Comparison of ENCODE assay signal across 24 cellular contexts in genomic region chr7:42573904-42574692, GRCh38.
DNase-seq lines count a peak whose midpoint lies in the region; ATAC-seq and TF ChIP-seq lines count a peak whose summit lies in the region.
"Had no signal": no experiment of that assay in that cellular context is flagged by ENCODE, and none has a peak within 500 bp of the region (broad histone marks: within the 10 kb centered on the region; RNA-seq: fewer than 3 reads in every experiment).

No MANE protein-coding gene starts in this region.

- WGBS in endodermal cell (ENCODE audit: insufficient coverage in 1 of 2, insufficient read length in 1 of 2), 2 experiments: 93% methylated on average over 5 to 7 of the region's 7 CpGs

- H3K9ac ChIP-seq in endodermal cell (ENCODE audit: extremely low read depth, low read length, poor library complexity, severe bottlenecking): no peak overlapping the region

- H3K27me3 ChIP-seq in RWPE2 (ENCODE audit: insufficient read depth, poor library complexity, severe bottlenecking) (no peaks in the 10 kb centered on the region), endodermal cell (ENCODE audit: control insufficient read depth, insufficient read depth, low read length, poor library complexity, severe bottlenecking) (no peaks in the 10 kb centered on the region)
- H3K27me3 ChIP-seq: right lobe of liver had no signal

- H3K4me3 Mint-ChIP-seq in neural crest cell (no peak overlapping the region), endodermal cell (no peak overlapping the region)
- H3K4me3 Mint-ChIP-seq: activated CD4-positive, alpha-beta memory T cell treated with anti-CD3 and anti-CD28 coated beads, Interleukin-2, amount 10 ng/mL, durations not matched to agents 7 days and 5 days; activated naive CD4-positive, alpha-beta T cell treated with anti-CD3 and anti-CD28 coated beads, Interleukin-2, amount 10 ng/mL, durations not matched to agents 7 days and 5 days; activated T-cell treated with anti-CD3 and anti-CD28 coated beads, Interleukin-2, amount 50 U/mL, for 24 hours; CD14-positive monocyte; IgD-negative memory B cell; WTC11 had no signal

- H3K9me3 Mint-ChIP-seq in neural crest cell: peaks cover 6% of the 10 kb centered on the region
- peaks cover 5% of the 10 kb centered on the region for H3K9me3 Mint-ChIP-seq in endodermal cell

- ATAC-seq in RWPE2 (ENCODE audit: low read depth) (peak; percentile 85), GM18498 (IDR thresholded peaks at IDR 0.05; ENCODE audit: unreplicated experiment) (no peak), GM21529 (IDR thresholded peaks at IDR 0.05; ENCODE audit: unreplicated experiment) (no peak)
- ATAC-seq: left ventricle myocardium superior; right lobe of liver; stimulated activated naive CD8-positive, alpha-beta T cell treated with anti-CD3 and anti-CD28 coated beads, Interleukin-15, Interleukin-2, amounts not matched to agents 100 U/mL and 50 U/mL, for 24 hours had no signal

- DNase-seq in AG09309 (ENCODE audit: low read depth): peak; percentile 11
- DNase-seq in RWPE2 (ENCODE audit: low spot score): no peak
- DNase-seq in fibroblast of peridontal ligament (ENCODE audit: extremely low read depth): peak; percentile 64
- DNase-seq in neural crest cell (ENCODE audit: low read depth, low spot score): no peak
- no peak for DNase-seq in UCSD-AML1 (lab: John Stamatoyannopoulos, UW; ENCODE audit: unreplicated experiment)
- no peak for DNase-seq in endodermal cell
- DNase-seq: activated CD4-positive, alpha-beta memory T cell treated with anti-CD3 and anti-CD28 coated beads, Interleukin-2, amount 10 ng/mL, durations not matched to agents 7 days and 5 days; activated naive CD4-positive, alpha-beta T cell treated with anti-CD3 and anti-CD28 coated beads, Interleukin-2, amount 10 ng/mL, durations not matched to agents 7 days and 5 days; activated T-cell treated with anti-CD3 and anti-CD28 coated beads, Interleukin-2, amount 50 U/mL, for 24 hours; DMS 273 treated with DMSO at 0.1 percent for 48 hours; glutamatergic neuron; left ventricle myocardium superior; NCI-H1694 treated with DMSO at 0.1 percent for 48 hours; NCI-H446 treated with DMSO at 0.1 percent for 48 hours; NK-92 treated with Interleukin-12 subunit alpha and Interleukin-12 subunit beta, amount 100 ng/mL, for 24 hours; right lobe of liver; stimulated activated CD4-positive, alpha-beta T cell treated with anti-CD3 and anti-CD28 coated beads, Interleukin-1b, Interleukin-23, amount 100 ng/mL, for 48 hours; stimulated activated naive CD8-positive, alpha-beta T cell treated with anti-CD3 and anti-CD28 coated beads, Interleukin-15, Interleukin-2, amounts not matched to agents 100 U/mL and 50 U/mL, for 24 hours had no signal

- H3K9me3 ChIP-seq in RWPE2 (ENCODE audit: severe bottlenecking) (no peaks in the 10 kb centered on the region), endodermal cell (ENCODE audit: control insufficient read depth, low read length) (peaks cover 5% of the 10 kb centered on the region)
- H3K9me3 ChIP-seq: right lobe of liver had no signal

- H3K27me3 Mint-ChIP-seq in neural crest cell (ENCODE audit: low read depth) (no peaks in the 10 kb centered on the region), endodermal cell (ENCODE audit: insufficient read depth) (peaks cover 2% of the 10 kb centered on the region)
- H3K27me3 Mint-ChIP-seq: activated CD4-positive, alpha-beta memory T cell treated with anti-CD3 and anti-CD28 coated beads, Interleukin-2, amount 10 ng/mL, durations not matched to agents 7 days and 5 days; activated naive CD4-positive, alpha-beta T cell treated with anti-CD3 and anti-CD28 coated beads, Interleukin-2, amount 10 ng/mL, durations not matched to agents 7 days and 5 days; activated T-cell treated with anti-CD3 and anti-CD28 coated beads, Interleukin-2, amount 50 U/mL, for 24 hours had no signal

- H3K4me1 ChIP-seq in RWPE2 (ENCODE audit: insufficient read depth, poor library complexity, severe bottlenecking): peaks cover 3% of the 10 kb centered on the region
- H3K4me1 ChIP-seq in endodermal cell (ENCODE audit: control insufficient read depth, insufficient read depth, low read length): no peaks in the 10 kb centered on the region
- H3K4me1 ChIP-seq: right lobe of liver had no signal

- H3K4me3 ChIP-seq in AG09309 (ENCODE audit: control insufficient read depth, low read depth, low read length) (no peak overlapping the region), RWPE2 (ENCODE audit: severe bottlenecking) (no peak overlapping the region), endodermal cell (ENCODE audit: low read length) (no peak overlapping the region)
- H3K4me3 ChIP-seq: right lobe of liver had no signal

- H3K36me3 ChIP-seq in RWPE2 (ENCODE audit: low read depth): no peaks in the 10 kb centered on the region
- no peaks in the 10 kb centered on the region for H3K36me3 ChIP-seq in endodermal cell (ENCODE audit: control insufficient read depth, insufficient read depth, low read length)
- H3K36me3 ChIP-seq: right lobe of liver had no signal

- H3K27ac ChIP-seq in RWPE2 (ENCODE audit: poor library complexity, severe bottlenecking) (no peak overlapping the region), endodermal cell (ENCODE audit: low read depth, low read length) (no peak overlapping the region)
- H3K27ac ChIP-seq: HL-60, right lobe of liver had no signal

- H3K36me3 Mint-ChIP-seq in neural crest cell (ENCODE audit: low read depth): no peaks in the 10 kb centered on the region
- no peaks in the 10 kb centered on the region for H3K36me3 Mint-ChIP-seq in endodermal cell (ENCODE audit: low read depth)
- H3K36me3 Mint-ChIP-seq: activated naive CD4-positive, alpha-beta T cell treated with anti-CD3 and anti-CD28 coated beads, Interleukin-2, amount 10 ng/mL, durations not matched to agents 7 days and 5 days; CD14-positive monocyte; IgD-negative memory B cell had no signal

- H3K27ac Mint-ChIP-seq in neural crest cell (ENCODE audit: unreplicated experiment) (peak overlapping the region; percentile 11), endodermal cell (no peak overlapping the region)
- H3K27ac Mint-ChIP-seq: activated CD4-positive, alpha-beta memory T cell treated with anti-CD3 and anti-CD28 coated beads, Interleukin-2, amount 10 ng/mL, durations not matched to agents 7 days and 5 days; activated naive CD4-positive, alpha-beta T cell treated with anti-CD3 and anti-CD28 coated beads, Interleukin-2, amount 10 ng/mL, durations not matched to agents 7 days and 5 days; activated T-cell treated with anti-CD3 and anti-CD28 coated beads, Interleukin-2, amount 50 U/mL, for 24 hours; CD14-positive monocyte; IgD-negative memory B cell; WTC11 had no signal

- TF ChIP-seq CTCF in AG09309 (IDR thresholded peaks at IDR 0.05; ENCODE audit: control insufficient read depth, insufficient read depth, low read depth, low read length, missing control alignments) (no peak), RWPE2 (IDR thresholded peaks at IDR 0.05; ENCODE audit: poor library complexity, severe bottlenecking) (no peak), neural crest cell (conservative IDR thresholded peaks at IDR 0.05) (no peak), endodermal cell (conservative IDR thresholded peaks at IDR 0.05) (no peak)

- no peaks in the 10 kb centered on the region for H3K4me1 Mint-ChIP-seq in neural crest cell
- no peaks in the 10 kb centered on the region for H3K4me1 Mint-ChIP-seq in endodermal cell
- H3K4me1 Mint-ChIP-seq: activated CD4-positive, alpha-beta memory T cell treated with anti-CD3 and anti-CD28 coated beads, Interleukin-2, amount 10 ng/mL, durations not matched to agents 7 days and 5 days; activated naive CD4-positive, alpha-beta T cell treated with anti-CD3 and anti-CD28 coated beads, Interleukin-2, amount 10 ng/mL, durations not matched to agents 7 days and 5 days; CD14-positive monocyte; IgD-negative memory B cell had no signal

Comparison
In these comparisons a context has a peak if more than half of its experiments do, and no peak if none do; other contexts are left out.
1. DNase-seq: peak in AG09309 (single experiment) and fibroblast of peridontal ligament (single experiment); none in RWPE2 (single experiment), neural crest cell (single experiment), UCSD-AML1 (single experiment) and endodermal cell (single experiment).